ENCODE assay signal across 11 cellular contexts in the genomic region with DNA sequence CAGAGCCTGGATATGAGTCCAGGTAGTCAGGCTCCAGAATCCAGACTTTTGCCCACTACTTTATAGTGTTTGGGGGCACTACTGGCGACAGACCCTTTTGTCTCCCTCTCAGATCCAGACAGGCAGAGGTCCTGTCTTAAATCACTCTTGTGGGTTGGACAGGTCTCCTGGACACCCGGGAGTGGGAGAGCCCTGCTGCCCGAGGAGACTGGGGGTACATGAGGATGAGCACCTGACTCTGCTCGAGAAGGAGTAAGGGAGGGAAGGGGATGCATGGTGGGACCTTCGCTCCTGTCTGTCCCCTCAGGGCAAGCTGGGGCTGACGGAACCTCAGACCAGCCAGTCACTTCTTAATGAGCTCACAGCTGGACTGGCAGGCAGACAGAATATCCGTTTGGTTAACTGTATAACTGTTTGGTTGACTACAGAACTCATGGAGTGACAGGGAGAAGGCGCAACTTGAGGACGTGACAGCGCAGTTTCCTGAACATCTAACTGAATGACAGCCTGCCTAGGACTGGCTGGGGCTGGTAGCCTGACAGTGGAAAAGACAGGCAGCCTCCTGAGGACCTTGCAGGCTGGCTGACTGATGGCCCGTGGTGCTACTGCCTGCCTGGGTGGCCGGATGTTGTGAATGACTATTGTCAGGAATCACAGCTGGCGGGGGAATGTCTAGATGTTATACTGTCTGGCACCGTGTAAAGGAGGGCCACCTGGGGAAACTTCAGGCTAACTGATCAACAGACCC. TPM values are rescaled to one million over a fixed set of nuclear protein-coding genes. Genes with fewer than 3 reads are reported as not detected.
DNase-seq lines count a peak whose midpoint lies in the region; ATAC-seq, FAIRE-seq and TF ChIP-seq lines count a peak whose summit lies in the region.
"Had no signal": no experiment of that assay in that cellular context is flagged by ENCODE, and none has a peak within 500 bp of the region (broad histone marks: within the 10 kb centered on the region; RNA-seq: fewer than 3 reads in every experiment).

No MANE protein-coding gene starts in this region.

- H3K4me3 Mint-ChIP-seq in immature natural killer cell, result peak overlapping the region; percentile 17 to 96 (median 88)

- H3K4me1 Mint-ChIP-seq in immature natural killer cell, result peaks cover 21 to 26% of the 10 kb centered on the region in 2 donors

- peaks cover 4% of the 10 kb centered on the region for H3K4me1 ChIP-seq in right cardiac atrium (ENCODE audit: control insufficient read depth, insufficient read depth, low read length)
- peaks cover 0 to 12% (median 3%) of the 10 kb centered on the region in 4 donors for H3K4me1 ChIP-seq in tibial artery

- peak overlapping the region; percentile 48 to 98 (median 94) for H3K27ac Mint-ChIP-seq in immature natural killer cell

- H3K27ac ChIP-seq in right cardiac atrium (ENCODE audit: low read length), result peak overlapping the region; percentile 63
- H3K27ac ChIP-seq in WERI-Rb-1, result peak overlapping the region; percentile 87
- peak overlapping the region; percentile 93 to 97 for H3K27ac ChIP-seq in tibial artery

- H3K27me3 ChIP-seq in right cardiac atrium (ENCODE audit: control insufficient read depth, insufficient read depth), result no peaks in the 10 kb centered on the region
- H3K27me3 ChIP-seq in WERI-Rb-1 (ENCODE audit: insufficient read depth, low read depth, severe bottlenecking), result peaks cover 18% of the 10 kb centered on the region
- H3K27me3 ChIP-seq in tibial artery, result no peaks in the 10 kb centered on the region

- ATAC-seq in right cardiac atrium, result no peak
- ATAC-seq in Right ventricle myocardium inferior, result no peak
- no peak for ATAC-seq in HG02759 (IDR thresholded peaks at IDR 0.05; ENCODE audit: unreplicated experiment)

- intact Hi-C loops in right cardiac atrium (cut with DNase I) (no loop called here), Right ventricle myocardium inferior (cut with DNase I) (loop anchor here (5.0 kb wide), 1 partner anchor 42 kb away; no protein-coding TSS in a partner anchor), tibial artery (cut with DNase I; ENCODE audit: low total_unique reads) (no loop called here)

- peaks cover 0 to 7% (median 5%) of the 10 kb centered on the region in 3 donors for H3K36me3 Mint-ChIP-seq in immature natural killer cell

- no peak for TF ChIP-seq CTCF in WERI-Rb-1 (IDR thresholded peaks at IDR 0.05; ENCODE audit: low read depth, low read length)
- TF ChIP-seq CTCF in tibial artery (IDR thresholded peaks at IDR 0.05), result no peak
- TF ChIP-seq CTCF in D721Med (IDR thresholded peaks at IDR 0.05; ENCODE audit: insufficient read depth, missing control alignments), result no peak

- H3K36me3 ChIP-seq in WERI-Rb-1 (peaks cover 4% of the 10 kb centered on the region), tibial artery (peaks cover 0 to 11% (median 2%) of the 10 kb centered on the region in 3 donors)

- H3K9me3 ChIP-seq in right cardiac atrium (ENCODE audit: control insufficient read depth, low read length) (no peaks in the 10 kb centered on the region), WERI-Rb-1 (ENCODE audit: severe bottlenecking) (no peaks in the 10 kb centered on the region), tibial artery (no peaks in the 10 kb centered on the region)
- H3K9me3 ChIP-seq: HAP-1 had no signal

- DNase-seq in right cardiac atrium (no peak), Right ventricle myocardium inferior (ENCODE audit: missing footprints) (no peak), WERI-Rb-1 (no peak), immature natural killer cell (no peak), tibial artery (no peak), D721Med (ENCODE audit: insufficient read length, low spot score) (no peak), HUDEP-2 (lab: John Stamatoyannopoulos, UW; ENCODE audit: unreplicated experiment in 76 of 76) (no peak)

- no peaks in the 10 kb centered on the region for H3K9me3 Mint-ChIP-seq in immature natural killer cell

- 27% methylated on average over 14 of the region's 14 CpGs for WGBS in right cardiac atrium

- FAIRE-seq in D721Med (lab: Jason Lieb, UNC), result no peak
- FAIRE-seq: bronchial epithelial cell, frontal cortex had no signal

- no peak overlapping the region for H3K4me3 ChIP-seq in right cardiac atrium (ENCODE audit: low read length)
- peak overlapping the region; percentile 53 for H3K4me3 ChIP-seq in WERI-Rb-1 (ENCODE audit: low read depth, low read length)
- H3K4me3 ChIP-seq in tibial artery, result no peak overlapping the region

- peaks cover 3 to 7% (median 6%) of the 10 kb centered on the region in 3 donors for H3K27me3 Mint-ChIP-seq in immature natural killer cell (ENCODE audit: low read depth in 3 of 3)

RNA-seq across cellular contexts. Expression of a gene that starts 1.6 kb away (rescaled TPM):
- total RNA-seq in right cardiac atrium, result 1 to 10 TPM; 3.1 to 7.2 (median 3.9) TPM
- polyA plus RNA-seq in right cardiac atrium, result 3.3 TPM
- 2.2 TPM for total RNA-seq in Right ventricle myocardium inferior
- polyA plus RNA-seq in immature natural killer cell, result 10 to 100 TPM; 13.0 to 18.5 (median 16.4) TPM

RNA-seq across cellular contexts. Expression of a gene that starts 11.4 kb away (rescaled TPM):
- total RNA-seq in right cardiac atrium (1 to 10 TPM; 3.0 to 6.2 (median 4.0) TPM), Right ventricle myocardium inferior (4.4 TPM)
- polyA plus RNA-seq in right cardiac atrium (1.5 TPM), immature natural killer cell (10 to 100 TPM; 15.2 to 43.0 (median 18.3) TPM)
- total RNA-seq: bronchial epithelial cell had no signal
